ENCODE assay signal across 19 cellular contexts in genomic region chr3:99256788-99257187, GRCh38.
"Had no signal": no experiment of that assay in that cellular context is flagged by ENCODE, and none has a peak within 500 bp of the region (broad histone marks: within the 10 kb centered on the region; RNA-seq: fewer than 3 reads in every experiment).

No MANE protein-coding gene starts in this region.

- DNase-seq: dermis blood vessel endothelial cell; effector memory CD4-positive, alpha-beta T cell; foreskin keratinocyte; glutamatergic neuron; heart right ventricle; hippocampal formation; immature natural killer cell; islet precursor cell; midbrain; naive thymus-derived CD4-positive, alpha-beta T cell; stimulated activated CD4-positive, alpha-beta T cell treated with anti-CD3 and anti-CD28 coated beads, Interleukin-2, amount 100 ng/mL, for 24 hours; stimulated activated CD4-positive, alpha-beta T cell treated with anti-CD3 and anti-CD28 coated beads, Interleukin-4, amount 100 ng/mL, for 24 hours; stimulated activated naive CD4-positive, alpha-beta T cell treated with Interleukin-2 at 50 U/mL for 16 hours; stomach; thyroid gland had no signal

- ATAC-seq: foreskin keratinocyte; gastroesophageal sphincter; heart right ventricle; left lobe of liver; naive thymus-derived CD4-positive, alpha-beta T cell; sciatic nerve; stimulated activated effector memory CD8-positive, alpha-beta T cell treated with anti-CD3 and anti-CD28 coated beads, Interleukin-12 subunit alpha, Interleukin-12 subunit beta, amount 100 ng/mL, for 72 hours had no signal
